Comparison of ENCODE assay signal across 1 cellular context in genomic region chr3:126664591-126665214, GRCh38.
TF ChIP-seq lines count a peak whose summit lies in the region.

No MANE protein-coding gene starts in this region.

TF ChIP-seq in HCT116, 20 proteins besides CTCF, POLR2A, EP300 and RAD21 (continued from another document):
- TF ChIP-seq MAX (IDR thresholded peaks at IDR 0.05): no peak
